Comparison of ENCODE assay signal across 9 cellular contexts in genomic region chr9:133147412-133148271, GRCh38. TPM values are rescaled to one million over a fixed set of nuclear protein-coding genes. Genes with fewer than 3 reads are reported as not detected.
A peak's percentile ranks its signal among the peaks of the same experiment; 100 is the strongest.
DNase-seq lines count a peak whose midpoint lies in the region; ATAC-seq, FAIRE-seq and TF ChIP-seq lines count a peak whose summit lies in the region.
"Had no signal": no experiment of that assay in that cellular context is flagged by ENCODE, and none has a peak within 500 bp of the region (broad histone marks: within the 10 kb centered on the region; RNA-seq: fewer than 3 reads in every experiment).

No MANE protein-coding gene starts in this region.

- no peak for TF ChIP-seq EP300 in H1 (IDR thresholded peaks at IDR 0.05; ENCODE audit: borderline replicate concordance in 1 of 2, low read depth in 2 of 2, low read length in 2 of 2)

- no peak overlapping the region for H3K4ac ChIP-seq in H1 (replicated peaks; ENCODE audit: insufficient read length, low read depth, low read length)

- WGBS in H1 (ENCODE audit: extremely low coverage in 1 of 2, insufficient coverage in 1 of 2, insufficient read length in 1 of 2, insufficient replicate concordance in 2 of 2, low coverage in 1 of 2, low lambda C conversion rate in 2 of 2, missing lambda C conversion rate in 1 of 2), 2 experiments: 57% methylated on average over 15 of the region's 15 CpGs; no CpG with 5 or more reads in 1 of the 2 experiments

- H3K23me2 ChIP-seq in H1 (ENCODE audit: low read depth, low read length): peaks cover 12% of the 10 kb centered on the region

- H3K4me2 ChIP-seq in H1 (ENCODE audit: insufficient read depth in 1 of 2, low read depth in 2 of 2, low read length in 2 of 2): peak overlapping the region; percentile 85 to 88

- no peak overlapping the region for H3K18ac ChIP-seq in H1 (ENCODE audit: extremely low read depth, low read length)

- peaks cover 40% of the 10 kb centered on the region for H3K4me1 Mint-ChIP-seq in mesothelial cell of epicardium

- H3K27ac Mint-ChIP-seq in mesothelial cell of epicardium: peak overlapping the region; percentile 98

- H3K9me3 Mint-ChIP-seq in mesothelial cell of epicardium: no peaks in the 10 kb centered on the region

- H2AFZ ChIP-seq in H1 (ENCODE audit: low read length): no peak overlapping the region

- DNase-seq in COLO668 (lab: John Stamatoyannopoulos, UW; ENCODE audit: unreplicated experiment) (peak; percentile 83), NCI-H82 (lab: John Stamatoyannopoulos, UW) (peak; percentile 75), H1 (ENCODE audit: low read depth in 1 of 2, low spot score in 2 of 2) (peak; percentile 58 to 97), mesothelial cell of epicardium (ENCODE audit: low spot score in 2 of 2, unreplicated experiment in 2 of 2) (peak in 1 of 2 experiments; percentile 88), NCI-H446 treated with DMSO at 0.1 percent for 48 hours (lab: John Stamatoyannopoulos, UW) (no peak)
- peak in 2 of 3 experiments; percentile 72 for DNase-seq in activated CD8-positive, alpha-beta memory T cell treated with anti-CD3 and anti-CD28 coated beads for 48 hours (ENCODE audit: low read depth in 2 of 3, low spot score in 2 of 3)
- DNase-seq in stimulated activated CD8-positive, alpha-beta memory T cell treated with anti-CD3 and anti-CD28 coated beads, Interleukin-15, amount 100 ng/mL, for 4 hours (ENCODE audit: low read depth in 2 of 2): peak; percentile 52 to 73

- H2AK5ac ChIP-seq in H1 (ENCODE audit: low read depth, low read length): 0 out of 2 replicates have a peak overlapping the region, but pooled peaks have one; percentile 67

- H3K4me3 ChIP-seq in H1 (ENCODE audit: extremely low read depth in 1 of 4, insufficient read depth in 2 of 4, low read depth in 3 of 4, low read length in 4 of 4): peak overlapping the region; percentile 73 to 82 (median 76); a peak in 7 of 8 replicates

- peaks cover 0 to 3% of the 10 kb centered on the region in 2 experiments; a peak in 1 of 4 replicates for H3K79me2 ChIP-seq in H1 (ENCODE audit: control insufficient read depth in 1 of 2, insufficient read depth in 2 of 2, low read length in 2 of 2)

- H2BK5ac ChIP-seq in H1 (ENCODE audit: low read depth, low read length): no peak overlapping the region

- H3K9ac ChIP-seq in H1 (replicated peaks in 1 of 4; ENCODE audit: extremely low read depth in 1 of 4, low read depth in 3 of 4, low read length in 3 of 4): peak overlapping the region in 3 of 4 experiments; percentile 54 to 89 (median 64); a peak in 5 of 7 replicates

- peak overlapping the region; percentile 69 for H4K8ac ChIP-seq in H1 (ENCODE audit: extremely low read depth, insufficient read depth, low read length)

- no peak overlapping the region for H3K56ac ChIP-seq in H1 (replicated peaks; ENCODE audit: insufficient read length, low read depth, low read length)

- peaks cover 0 to 11% (median 0%) of the 10 kb centered on the region in 4 experiments; a peak in 2 of 7 replicates for H3K27me3 ChIP-seq in H1 (replicated peaks in 1 of 4; ENCODE audit: control insufficient read depth in 3 of 4, extremely low read depth in 1 of 4, insufficient read depth in 3 of 4, low read length in 3 of 4)
- H3K27me3 ChIP-seq: SJSA1 had no signal

- peaks cover 12 to 31% of the 10 kb centered on the region in 2 experiments for H4K20me1 ChIP-seq in H1 (replicated peaks in 1 of 2; ENCODE audit: control insufficient read depth in 1 of 2, insufficient read depth in 2 of 2, low read length in 2 of 2)

- no peaks in the 10 kb centered on the region for H3K27me3 Mint-ChIP-seq in mesothelial cell of epicardium (ENCODE audit: low read depth)

- H3K23ac ChIP-seq in H1 (ENCODE audit: insufficient read length): no peak overlapping the region

- no peak overlapping the region for H3K14ac ChIP-seq in H1 (ENCODE audit: insufficient read length)

- H2BK20ac ChIP-seq in H1 (ENCODE audit: low read length): no peak overlapping the region

- CTCF ChIA-PET in H1 (lab: Charles Lee; ENCODE audit: partially characterized antibody): interaction anchor here (0.6 to 11.7 kb wide), 29 partner anchors 10 to 392 kb away, joined by 3 to 337 read pairs (median 5); partner anchors contain the start of genes GTF3C5 and RALGDS

- no peaks in the 10 kb centered on the region for H3K36me3 ChIP-seq in H1 (ENCODE audit: control insufficient read depth in 2 of 4, insufficient read depth in 4 of 4, low read length in 3 of 4)
- H3K36me3 ChIP-seq: SJSA1 had no signal

- peaks cover 4% of the 10 kb centered on the region; the same call in 1 of the 2 replicates for H3K79me1 ChIP-seq in H1 (ENCODE audit: low read depth, low read length)

- H4K5ac ChIP-seq in H1 (ENCODE audit: insufficient read length, low read depth, low read length): no peak overlapping the region

- ATAC-seq in HG03342 (IDR thresholded peaks at IDR 0.05; ENCODE audit: unreplicated experiment): peak; percentile 30

- POLR2A ChIA-PET in H1 (lab: Charles Lee; ENCODE audit: partially characterized antibody): interaction anchor here (0.6 to 3.7 kb wide), 8 partner anchors 11 to 145 kb away, joined by 3 to 13 read pairs (median 6); no protein-coding TSS in a partner anchor

- peak; percentile 24 for FAIRE-seq in H1 (lab: Jason Lieb, UNC)

- TF ChIP-seq RAD21 in H1 (IDR thresholded peaks at IDR 0.05 in 1 of 2, conservative IDR thresholded peaks at IDR 0.05 in 1 of 2; ENCODE audit: low read depth in 2 of 2, low read length in 2 of 2): peak; percentile 77 to 82

- H4K91ac ChIP-seq in H1 (replicated peaks; ENCODE audit: insufficient read length, low read length): no peak overlapping the region

- TF ChIP-seq POLR2A in H1 (IDR thresholded peaks at IDR 0.05; ENCODE audit: control extremely low read depth in 1 of 2, low read depth in 2 of 2, low read length in 2 of 2): peak in 1 of 2 experiments; percentile 43; a peak in 2 of 3 replicates

- H2BK15ac ChIP-seq in H1 (ENCODE audit: low read length): no peak overlapping the region

- peak overlapping the region; percentile 39; the same call in 1 of the 2 replicates for H2BK12ac ChIP-seq in H1 (ENCODE audit: low read depth, low read length)

- H3K4me1 ChIP-seq in H1 (replicated peaks in 1 of 4; ENCODE audit: control insufficient read depth in 3 of 4, insufficient read depth in 4 of 4, low read length in 3 of 4): peaks cover 0 to 24% (median 13%) of the 10 kb centered on the region in 4 experiments; a peak in 5 of 7 replicates

- H3K27ac ChIP-seq in H1 (ENCODE audit: low read depth, low read length): no peak overlapping the region
- H3K27ac ChIP-seq: SJSA1 had no signal

- H2BK120ac ChIP-seq in H1 (replicated peaks; ENCODE audit: low read depth, low read length): no peak overlapping the region

- peak overlapping the region; percentile 90 for H3K4me3 Mint-ChIP-seq in mesothelial cell of epicardium

- no peaks in the 10 kb centered on the region for H3K36me3 Mint-ChIP-seq in mesothelial cell of epicardium

- H3K9me3 ChIP-seq in H1 (ENCODE audit: insufficient read depth in 2 of 2, low read depth in 1 of 2, low read length in 1 of 2): no peaks in the 10 kb centered on the region
- H3K9me3 ChIP-seq: SJSA1 had no signal

- TF ChIP-seq CTCF in H1 (IDR thresholded peaks at IDR 0.05; ENCODE audit: control extremely low read depth in 1 of 3, insufficient read depth in 1 of 3, low read depth in 1 of 3, low read length in 3 of 3) (peak in 2 of 3 experiments; percentile 93 to 96; a peak in 3 of 4 replicates), mesothelial cell of epicardium (IDR thresholded peaks at IDR 0.05; ENCODE audit: unreplicated experiment) (peak; percentile 95)

TF ChIP-seq in H1, 55 proteins besides CTCF, POLR2A, EP300 and RAD21 (continues in another document):
- TF ChIP-seq HDAC6 (IDR thresholded peaks at IDR 0.05; ENCODE audit: low read depth, low read length): no peak
- TF ChIP-seq USF2 (IDR thresholded peaks at IDR 0.05; ENCODE audit: low read length): no peak
- no peak for TF ChIP-seq POLR2AphosphoS5 (IDR thresholded peaks at IDR 0.05; ENCODE audit: low read depth, low read length)
- no peak for TF ChIP-seq CEBPB (IDR thresholded peaks at IDR 0.05; ENCODE audit: low read depth, low read length)
- TF ChIP-seq NRF1 (IDR thresholded peaks at IDR 0.05; ENCODE audit: low read depth, low read length): no peak
- no peak for TF ChIP-seq E2F6 (IDR thresholded peaks at IDR 0.05)

RNA-seq across cellular contexts. Expression of gene GBGT1, which starts 16.1 kb away (rescaled TPM):
- total RNA-seq in H1 (2021; fragmentation: NEBNext Ultra II Directional; extraction: Animal tissue kit (Norgen Biotek cat#: 25700)): 9.7 and 10.0 TPM in 2 replicates
- polyA plus RNA-seq in H1 (2011; rRNA removed): 7.1 and 10.1 TPM in 2 replicates
- polyA plus RNA-seq in H1 (2011; cell fraction: cytosol; rRNA removed): 7.0 TPM
- 15.2 TPM for polyA plus RNA-seq in H1 (2011; cell fraction: nucleus; rRNA removed)
- polyA plus RNA-seq in H1 (2012, experiment 1 of 2): 6.5 to 7.7 TPM (median 6.9 TPM) in 4 replicates
- polyA plus RNA-seq in H1 (2012, experiment 2 of 2): 6.9 TPM
- polyA plus RNA-seq in H1 (2013, experiment 1 of 2): 8.6 TPM
- 9.1 TPM for polyA plus RNA-seq in H1 (2013, experiment 2 of 2)
- polyA minus RNA-seq in H1 (2011; rRNA and poly(A)+ RNA removed): 11.3 and 17.4 TPM in 2 replicates
- 10.6 TPM for polyA minus RNA-seq in H1 (2011; cell fraction: cytosol; rRNA and poly(A)+ RNA removed)
- 21.7 TPM for polyA minus RNA-seq in H1 (2011; cell fraction: nucleus; rRNA and poly(A)+ RNA removed)
- 29.1 to 32.8 TPM (median 31.8 TPM) in 3 replicates for total RNA-seq in mesothelial cell of epicardium
- total RNA-seq: SJSA1 had no signal

RNA-seq across cellular contexts. Expression of gene RALGDS, which starts 26.6 kb away (rescaled TPM):
- 11.2 and 14.5 TPM in 2 replicates for total RNA-seq in H1 (2021; fragmentation: NEBNext Ultra II Directional; extraction: Animal tissue kit (Norgen Biotek cat#: 25700))
- polyA plus RNA-seq in H1 (2011; rRNA removed): 25.5 and 29.3 TPM in 2 replicates
- 25.4 TPM for polyA plus RNA-seq in H1 (2011; cell fraction: cytosol; rRNA removed)
- polyA plus RNA-seq in H1 (2011; cell fraction: nucleus; rRNA removed): 97.4 TPM
- 10.5 to 21.5 TPM (median 17.2 TPM) in 4 replicates for polyA plus RNA-seq in H1 (2012, experiment 1 of 2)
- polyA plus RNA-seq in H1 (2012, experiment 2 of 2): 11.7 TPM
- 11.4 TPM for polyA plus RNA-seq in H1 (2013, experiment 1 of 2)
- 9.4 TPM for polyA plus RNA-seq in H1 (2013, experiment 2 of 2)
- polyA minus RNA-seq in H1 (2011; rRNA and poly(A)+ RNA removed): 12.6 and 14.4 TPM in 2 replicates
- 11.3 TPM for polyA minus RNA-seq in H1 (2011; cell fraction: cytosol; rRNA and poly(A)+ RNA removed)
- 19.7 TPM for polyA minus RNA-seq in H1 (2011; cell fraction: nucleus; rRNA and poly(A)+ RNA removed)
- 78.9 to 83.5 TPM (median 82.9 TPM) in 3 replicates for total RNA-seq in mesothelial cell of epicardium
